ENCODE assay signal across 9 cellular contexts in genomic region chr16:11744075-11744470, GRCh38. TPM values are rescaled to one million over a fixed set of nuclear protein-coding genes. Genes with fewer than 3 reads are reported as not detected.
DNase-seq lines count a peak whose midpoint lies in the region; ATAC-seq and TF ChIP-seq lines count a peak whose summit lies in the region.
"Had no signal": no experiment of that assay in that cellular context is flagged by ENCODE, and none has a peak within 500 bp of the region (broad histone marks: within the 10 kb centered on the region; RNA-seq: fewer than 3 reads in every experiment).

No MANE protein-coding gene starts in this region.

- no peaks in the 10 kb centered on the region for H3K36me3 ChIP-seq in KMS-11 (ENCODE audit: insufficient read depth)

- H3K4me1 Mint-ChIP-seq in CD14-positive monocyte (peaks cover 43% of the 10 kb centered on the region), brain (peaks cover 38% of the 10 kb centered on the region), neural crest cell (peaks cover 36% of the 10 kb centered on the region)

- no peaks in the 10 kb centered on the region for H4K20me1 ChIP-seq in KMS-11 (ENCODE audit: insufficient read depth)

- H3K27me3 Mint-ChIP-seq in CD14-positive monocyte (ENCODE audit: low read depth in 3 of 3) (no peaks in the 10 kb centered on the region), brain (peaks cover 10% of the 10 kb centered on the region), neural crest cell (ENCODE audit: low read depth) (no peaks in the 10 kb centered on the region)

- H3K27me3 ChIP-seq in KMS-11 (ENCODE audit: insufficient read depth, low read depth): no peaks in the 10 kb centered on the region

- no peak for ATAC-seq in HG03196 (IDR thresholded peaks at IDR 0.05; ENCODE audit: unreplicated experiment)

- H3K79me2 ChIP-seq in KMS-11 (ENCODE audit: insufficient read depth, low read depth): peaks cover 32% of the 10 kb centered on the region

- H3K27ac ChIP-seq in KMS-11: peak overlapping the region; percentile 25; the same call in 1 of the 2 replicates

- H3K4me3 Mint-ChIP-seq in CD14-positive monocyte (peak overlapping the region; percentile 69 to 75), brain (peak overlapping the region; percentile 79 to 97 (median 83)), neural crest cell (peak overlapping the region; percentile 91)

- no peak for TF ChIP-seq CTCF in CD14-positive monocyte (IDR thresholded peaks at IDR 0.05)
- TF ChIP-seq CTCF in KMS-11 (conservative IDR thresholded peaks at IDR 0.05; ENCODE audit: low read depth, low read length): no peak
- no peak for TF ChIP-seq CTCF in brain (conservative IDR thresholded peaks at IDR 0.05)
- TF ChIP-seq CTCF in neural crest cell (conservative IDR thresholded peaks at IDR 0.05): no peak

- H3K4me1 ChIP-seq in KMS-11 (ENCODE audit: low read depth, poor library complexity, severe bottlenecking): peaks cover 77% of the 10 kb centered on the region

- intact Hi-C loops in CD14-positive monocyte (cut with micrococcal nuclease): loop anchor here (5.0 kb wide), 4 partner anchors 33 to 108 kb away; partner anchors contain the start of genes ZC3H7A (in 2 of the 2) and RSL1D1 (in 1 of the 2)

- peak overlapping the region; percentile 80 for H3K4me2 ChIP-seq in KMS-11

- H3K27ac Mint-ChIP-seq in CD14-positive monocyte (peak overlapping the region; percentile 98 to 100 (median 99)), brain (peak overlapping the region; percentile 6 to 95 (median 82)), neural crest cell (ENCODE audit: unreplicated experiment) (no peak overlapping the region)

- H3K36me3 Mint-ChIP-seq in CD14-positive monocyte (peaks cover 20 to 23% of the 10 kb centered on the region in 2 donors), brain (peaks cover 25% of the 10 kb centered on the region), neural crest cell (ENCODE audit: low read depth) (peaks cover 4% of the 10 kb centered on the region)

- H3K9ac ChIP-seq in KMS-11: no peak overlapping the region

- no peak overlapping the region for H3K4me3 ChIP-seq in KMS-11 (IDR thresholded peaks at IDR 0.05; ENCODE audit: insufficient read depth, low read depth, low read length)

- H3K9me3 Mint-ChIP-seq in CD14-positive monocyte (no peaks in the 10 kb centered on the region), brain (peaks cover 0 to 2% (median 0%) of the 10 kb centered on the region in 5 experiments), neural crest cell (no peaks in the 10 kb centered on the region)

- no peak overlapping the region for H2AFZ ChIP-seq in KMS-11 (ENCODE audit: low read depth)

- no peak for DNase-seq in CD14-positive monocyte (ENCODE audit: low spot score)
- DNase-seq in neural crest cell (ENCODE audit: low read depth, low spot score): no peak
- no peak for DNase-seq in medulla oblongata (ENCODE audit: extremely low spot score)
- no peak for DNase-seq in NCI-H748 (lab: John Stamatoyannopoulos, UW; ENCODE audit: unreplicated experiment)
- no peak for DNase-seq in COR-L47 (lab: John Stamatoyannopoulos, UW)
- DNase-seq: NCI-H446 treated with DMSO at 0.1 percent for 48 hours had no signal

RNA-seq across cellular contexts. Expression of gene TXNDC11, which starts 1.4 kb away (rescaled TPM):
- polyA plus RNA-seq in CD14-positive monocyte: 10 to 100 TPM; 32.9 to 40.6 TPM
- 19.8 TPM for polyA plus RNA-seq in brain (ENCODE audit: insufficient read depth, low read depth, low replicate concordance)
- 16.9 and 18.5 TPM in 2 replicates for total RNA-seq in neural crest cell

RNA-seq across cellular contexts. Expression of gene ZC3H7A, which starts 53.0 kb away (rescaled TPM):
- polyA plus RNA-seq in CD14-positive monocyte (10 to 100 TPM; 22.6 to 27.5 TPM), brain (ENCODE audit: insufficient read depth, low read depth, low replicate concordance) (15.2 TPM)
- 66.5 and 74.6 TPM in 2 replicates for total RNA-seq in neural crest cell
